In the genomic region with DNA sequence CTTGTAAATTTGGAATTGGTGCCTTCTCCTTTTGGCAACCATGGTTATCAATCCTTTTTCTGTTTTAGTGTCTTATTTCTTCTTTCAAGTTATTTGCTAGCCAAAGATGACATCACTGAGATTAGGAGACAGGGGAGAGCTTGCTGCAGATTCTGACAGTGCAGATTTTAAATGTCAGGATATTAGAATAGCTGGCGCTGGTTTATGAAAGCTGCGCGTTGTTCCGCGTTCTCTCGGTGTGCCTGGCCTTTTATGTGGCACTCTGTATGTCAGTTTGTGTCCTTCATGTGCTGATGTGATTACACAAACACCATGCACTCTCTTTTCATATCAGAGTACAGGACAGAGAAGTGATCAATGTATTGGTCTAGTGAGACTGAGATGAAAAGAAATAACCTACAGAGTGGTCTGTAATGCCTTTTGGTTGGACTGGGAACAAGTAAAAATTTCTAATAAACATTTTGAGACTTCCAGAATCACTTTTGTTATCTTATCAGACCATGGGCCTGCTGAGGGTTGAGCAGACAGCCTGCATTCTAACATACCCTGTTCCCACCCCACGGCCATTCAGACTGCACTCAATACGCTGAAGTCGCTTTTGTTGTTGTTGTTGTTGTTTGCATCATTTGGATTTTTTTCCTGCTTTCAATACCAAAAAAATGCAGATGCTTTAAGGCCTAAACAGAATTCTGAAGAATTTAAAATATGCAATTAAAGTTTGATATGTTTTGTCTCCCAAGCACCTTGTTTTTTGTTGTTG, we compare ENCODE assay signal across 19 cellular contexts. TPM values are rescaled to one million over a fixed set of nuclear protein-coding genes. Genes with fewer than 3 reads are reported as not detected.
DNase-seq lines count a peak whose midpoint lies in the region; ATAC-seq, FAIRE-seq and TF ChIP-seq lines count a peak whose summit lies in the region.
"Had no signal": no experiment of that assay in that cellular context is flagged by ENCODE, and none has a peak within 500 bp of the region (broad histone marks: within the 10 kb centered on the region; RNA-seq: fewer than 3 reads in every experiment).

No MANE protein-coding gene starts in this region.

- no peaks in the 10 kb centered on the region for H3K9me3 ChIP-seq in SK-N-MC (ENCODE audit: low read depth, low read length)
- H3K9me3 ChIP-seq: HAP-1, MG63 had no signal

- ATAC-seq in GM23338 (no peak), natural killer cell (no peak)
- ATAC-seq: Panc1 had no signal

- DNase-seq in GM23338 (ENCODE audit: low spot score) (no peak), SK-N-MC (ENCODE audit: low read depth, low spot score) (no peak), endothelial cell (ENCODE audit: low spot score) (no peak), nephron progenitor cell (no peak), NCI-H1417 treated with DMSO at 0.1 percent for 48 hours (lab: John Stamatoyannopoulos, UW) (no peak), AG08395 (ENCODE audit: low spot score) (no peak), GM12892 (ENCODE audit: insufficient read length) (no peak), natural killer cell (no peak)
- DNase-seq: AML-193, COR-L47, EL, MG63, NCI-H1092, NCI-H1694, NCI-H2227 treated with DMSO at 0.1 percent for 48 hours, NCI-H524 had no signal

- no peak overlapping the region for H2AFZ ChIP-seq in GM23338

- H3K36me3 Mint-ChIP-seq in GM23338 (ENCODE audit: low read depth) (peaks cover 47% of the 10 kb centered on the region), endothelial cell (ENCODE audit: low read depth, unreplicated experiment) (peaks cover 52% of the 10 kb centered on the region), nephron progenitor cell (ENCODE audit: low read depth) (peaks cover 65% of the 10 kb centered on the region), natural killer cell (peaks cover 14% of the 10 kb centered on the region)

- intact Hi-C loops in natural killer cell (cut with micrococcal nuclease): no loop called here

- H3K27ac Mint-ChIP-seq in GM23338: no peak overlapping the region
- H3K27ac Mint-ChIP-seq in endothelial cell (ENCODE audit: unreplicated experiment): no peak overlapping the region
- peak overlapping the region; percentile 61 for H3K27ac Mint-ChIP-seq in nephron progenitor cell
- no peak overlapping the region for H3K27ac Mint-ChIP-seq in natural killer cell

- H3K36me3 ChIP-seq in GM23338 (ENCODE audit: insufficient read depth): no peaks in the 10 kb centered on the region; the same call in 1 of the 2 replicates
- peaks cover 98% of the 10 kb centered on the region for H3K36me3 ChIP-seq in SK-N-MC (ENCODE audit: insufficient read depth, low read length)
- H3K36me3 ChIP-seq: MG63 had no signal

- peaks cover under 1% of the 10 kb centered on the region for H3K27me3 Mint-ChIP-seq in GM23338 (ENCODE audit: insufficient read depth, low read depth, poor library complexity)
- H3K27me3 Mint-ChIP-seq in endothelial cell (ENCODE audit: unreplicated experiment): peaks cover 14% of the 10 kb centered on the region
- peaks cover 4% of the 10 kb centered on the region for H3K27me3 Mint-ChIP-seq in nephron progenitor cell (ENCODE audit: low read depth, poor library complexity)
- no peaks in the 10 kb centered on the region for H3K27me3 Mint-ChIP-seq in natural killer cell (ENCODE audit: low read depth in 2 of 2)

- TF ChIP-seq CTCF in GM23338 (conservative IDR thresholded peaks at IDR 0.05; ENCODE audit: low read depth in 2 of 2) (no peak), endothelial cell (IDR thresholded peaks at IDR 0.05; ENCODE audit: unreplicated experiment) (no peak), nephron progenitor cell (IDR thresholded peaks at IDR 0.05) (no peak), natural killer cell (IDR thresholded peaks at IDR 0.05) (no peak)

- no peak overlapping the region for H3K9ac ChIP-seq in SK-N-MC (ENCODE audit: insufficient read length)

- H3K27me3 ChIP-seq in GM23338 (ENCODE audit: insufficient read depth): no peaks in the 10 kb centered on the region
- H3K27me3 ChIP-seq: MG63 had no signal

- H3K4me1 Mint-ChIP-seq in GM23338: peaks cover 11% of the 10 kb centered on the region
- H3K4me1 Mint-ChIP-seq in endothelial cell (ENCODE audit: unreplicated experiment): peaks cover 3% of the 10 kb centered on the region
- H3K4me1 Mint-ChIP-seq in nephron progenitor cell: no peaks in the 10 kb centered on the region
- no peaks in the 10 kb centered on the region for H3K4me1 Mint-ChIP-seq in natural killer cell

- peaks cover 4% of the 10 kb centered on the region; the same call in 1 of the 2 replicates for H4K20me1 ChIP-seq in GM23338 (replicated peaks; ENCODE audit: insufficient read depth)

- H3K27ac ChIP-seq in GM23338 (ENCODE audit: low read depth) (peak overlapping the region; percentile 69; the same call in 1 of the 2 replicates), SK-N-MC (peak overlapping the region; percentile 51)

- H3F3A ChIP-seq in GM23338 (replicated peaks; ENCODE audit: low read depth): no peaks in the 10 kb centered on the region

- peaks cover 21% of the 10 kb centered on the region for H3K4me1 ChIP-seq in GM23338 (ENCODE audit: insufficient read depth)

- H3K4me2 ChIP-seq in GM23338: no peak overlapping the region

- H3K79me2 ChIP-seq in GM23338 (replicated peaks; ENCODE audit: insufficient read depth): no peaks in the 10 kb centered on the region

- H3K9me2 ChIP-seq in GM23338 (ENCODE audit: insufficient read depth): no peaks in the 10 kb centered on the region

- H3K9me3 Mint-ChIP-seq in GM23338: no peaks in the 10 kb centered on the region
- no peaks in the 10 kb centered on the region for H3K9me3 Mint-ChIP-seq in endothelial cell (ENCODE audit: unreplicated experiment)
- no peaks in the 10 kb centered on the region for H3K9me3 Mint-ChIP-seq in nephron progenitor cell
- H3K9me3 Mint-ChIP-seq in natural killer cell: no peaks in the 10 kb centered on the region

- no peak for TF ChIP-seq POLR2A in GM12892 (IDR thresholded peaks at IDR 0.05; ENCODE audit: low read depth, low read length)

- H3K4me3 Mint-ChIP-seq in GM23338 (no peak overlapping the region), endothelial cell (ENCODE audit: unreplicated experiment) (peak overlapping the region; percentile 52), nephron progenitor cell (no peak overlapping the region), natural killer cell (no peak overlapping the region)

- FAIRE-seq in GM12892 (lab: Jason Lieb, UNC): no peak
- FAIRE-seq: GM19239 had no signal

- no peak overlapping the region for H3K4me3 ChIP-seq in GM23338
- no peak overlapping the region for H3K4me3 ChIP-seq in SK-N-MC
- H3K4me3 ChIP-seq: HAP-1, MG63 had no signal

TF ChIP-seq in GM23338, 12 proteins besides CTCF, POLR2A, EP300 and RAD21 (continues in another document):
- TF ChIP-seq EZH2phosphoT487 (IDR thresholded peaks at IDR 0.05; ENCODE audit: unreplicated experiment) (no peak), ZNF331 (CRISPR knock-in tag; IDR thresholded peaks at IDR 0.05; ENCODE audit: low read depth) (no peak), NANOG (IDR thresholded peaks at IDR 0.05; ENCODE audit: borderline replicate concordance) (no peak), CREB1 (CRISPR knock-in tag; IDR thresholded peaks at IDR 0.05; ENCODE audit: low read depth) (no peak), STAT1 (IDR thresholded peaks at IDR 0.05; ENCODE audit: unreplicated experiment) (no peak)

RNA-seq across cellular contexts. Expression of gene TRAF3, which starts 49.7 kb away (rescaled TPM):
- 9.3 and 10.8 TPM in 2 replicates for total RNA-seq in GM23338 (2014; rRNA removed; shearing (Covaris generic))
- 3.5 and 3.7 TPM in 2 replicates for polyA plus RNA-seq in GM23338 (2016; fragmentation: Nextera tagmentation; extraction: Ambion mirVana)
- total RNA-seq in endothelial cell (ENCODE audit: unreplicated experiment) (9.7 TPM), natural killer cell (10 to 100 TPM; 21.0 to 31.6 (median 23.5) TPM)
- 53.6 TPM for polyA plus RNA-seq in GM12892 (2012; ENCODE audit: missing spikeins)
